ENCODE assay signal across 7 cellular contexts in the genomic region with DNA sequence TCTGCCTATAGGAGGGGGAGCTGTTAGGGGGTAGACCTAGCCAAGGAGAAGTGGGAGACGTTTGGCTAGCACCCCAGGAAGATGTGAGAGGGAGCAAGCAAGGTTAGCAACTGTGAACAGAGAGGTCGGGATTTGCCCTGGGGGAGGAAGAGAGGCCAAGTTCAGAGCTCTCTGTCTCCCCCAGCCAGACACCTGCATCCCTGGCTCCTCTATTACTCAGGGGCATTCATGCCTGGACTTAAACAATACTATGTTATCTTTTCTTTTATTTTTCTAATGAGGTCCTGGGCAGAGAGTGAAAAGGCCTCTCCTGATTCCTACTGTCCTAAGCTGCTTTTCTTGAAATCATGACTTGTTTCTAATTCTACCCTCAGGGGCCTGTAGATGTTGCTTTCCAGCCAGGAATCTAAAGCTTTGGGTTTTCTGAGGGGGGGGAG. TPM values are rescaled to one million over a fixed set of nuclear protein-coding genes. Genes with fewer than 3 reads are reported as not detected.
DNase-seq lines count a peak whose midpoint lies in the region; ATAC-seq and FAIRE-seq lines count a peak whose summit lies in the region.

No MANE protein-coding gene starts in this region.

- peaks cover 47% of the 10 kb centered on the region for H3K36me3 Mint-ChIP-seq in activated naive CD8-positive, alpha-beta T cell treated with anti-CD3 and anti-CD28 coated beads, Interleukin-2, amount 50 U/mL, for 24 hours (ENCODE audit: low read depth)

- H3K27me3 Mint-ChIP-seq in activated naive CD8-positive, alpha-beta T cell treated with anti-CD3 and anti-CD28 coated beads, Interleukin-2, amount 50 U/mL, for 24 hours: no peaks in the 10 kb centered on the region

- ATAC-seq in activated naive CD8-positive, alpha-beta T cell treated with anti-CD3 and anti-CD28 coated beads, Interleukin-2, amount 50 U/mL, for 24 hours: no peak
- ATAC-seq in sciatic nerve: no peak

- H3K9me3 ChIP-seq in HUES64 (ENCODE audit: insufficient read depth, low read depth, low read length) (no peaks in the 10 kb centered on the region), stomach smooth muscle (ENCODE audit: control insufficient read depth in 2 of 2, low read length in 2 of 2) (no peaks in the 10 kb centered on the region)

- H3K4me3 ChIP-seq in HUES64 (ENCODE audit: low read length): peak overlapping the region; percentile 30
- H3K4me3 ChIP-seq in stomach smooth muscle (ENCODE audit: low read length in 2 of 2): peak overlapping the region; percentile 62 to 98

- peak overlapping the region; percentile 97 for H3K4me3 Mint-ChIP-seq in activated naive CD8-positive, alpha-beta T cell treated with anti-CD3 and anti-CD28 coated beads, Interleukin-2, amount 50 U/mL, for 24 hours

- H3K27ac ChIP-seq in HUES64 (ENCODE audit: low read depth, low read length): no peak overlapping the region; the same call in 1 of the 2 replicates
- peak overlapping the region; percentile 100 for H3K27ac ChIP-seq in stomach smooth muscle (ENCODE audit: low read length)

- H3K36me3 ChIP-seq in HUES64 (ENCODE audit: insufficient read depth, low read length): no peaks in the 10 kb centered on the region
- peaks cover 21 to 35% of the 10 kb centered on the region in 2 donors for H3K36me3 ChIP-seq in stomach smooth muscle (ENCODE audit: control insufficient read depth in 2 of 2, insufficient read depth in 2 of 2, low read length in 2 of 2)

- H3K9ac ChIP-seq in HUES64 (ENCODE audit: low read depth, low read length) (no peak overlapping the region), stomach smooth muscle (ENCODE audit: low read length in 2 of 2) (peak overlapping the region; percentile 98 to 100)

- H3K4me1 ChIP-seq in HUES64 (ENCODE audit: insufficient read depth, low read length) (peaks cover 27% of the 10 kb centered on the region), stomach smooth muscle (ENCODE audit: control insufficient read depth, insufficient read depth, low read length) (peaks cover 37% of the 10 kb centered on the region)

- H3K27ac Mint-ChIP-seq in activated naive CD8-positive, alpha-beta T cell treated with anti-CD3 and anti-CD28 coated beads, Interleukin-2, amount 50 U/mL, for 24 hours: peak overlapping the region; percentile 87

- no peak for DNase-seq in activated naive CD8-positive, alpha-beta T cell treated with anti-CD3 and anti-CD28 coated beads, Interleukin-2, amount 50 U/mL, for 24 hours
- DNase-seq in kidney glomerular epithelial cell (lab: John Stamatoyannopoulos, UW): peak; percentile 53
- no peak for DNase-seq in DMS 273 (lab: John Stamatoyannopoulos, UW; ENCODE audit: unreplicated experiment)
- DNase-seq in sciatic nerve (ENCODE audit: low spot score): no peak
- no peak for DNase-seq in RCC 7860 (ENCODE audit: low spot score)

- intact Hi-C loops in sciatic nerve (cut with DNase I): loop anchor here (5.0 kb wide), 1 partner anchor 35 kb away; no protein-coding TSS in a partner anchor

- no peaks in the 10 kb centered on the region for H3K9me3 Mint-ChIP-seq in activated naive CD8-positive, alpha-beta T cell treated with anti-CD3 and anti-CD28 coated beads, Interleukin-2, amount 50 U/mL, for 24 hours

- peaks cover 91% of the 10 kb centered on the region for H3K27me3 ChIP-seq in HUES64 (ENCODE audit: insufficient read depth, low read length)
- no peaks in the 10 kb centered on the region for H3K27me3 ChIP-seq in stomach smooth muscle (ENCODE audit: control insufficient read depth in 1 of 2, insufficient read depth in 2 of 2, low read length in 2 of 2)

- 2% methylated on average over 2 of the region's 2 CpGs for WGBS in HUES64

- H3K4me1 Mint-ChIP-seq in activated naive CD8-positive, alpha-beta T cell treated with anti-CD3 and anti-CD28 coated beads, Interleukin-2, amount 50 U/mL, for 24 hours: peaks cover 64% of the 10 kb centered on the region

- FAIRE-seq in RCC 7860 (lab: Jason Lieb, UNC): no peak

RNA-seq across cellular contexts. Expression of a gene that starts 2.4 kb away (rescaled TPM):
- polyA plus RNA-seq in HUES64 (2013, experiment 1 of 2): 11.1 TPM
- 15.4 TPM for polyA plus RNA-seq in HUES64 (2013, experiment 2 of 2)
- total RNA-seq in sciatic nerve: 83.5 TPM

RNA-seq across cellular contexts. Expression of a gene that starts 43.2 kb away (rescaled TPM):
- 0.60 TPM for polyA plus RNA-seq in HUES64 (2013, experiment 1 of 2)
- polyA plus RNA-seq in HUES64 (2013, experiment 2 of 2): 0.63 TPM
- 126 TPM for total RNA-seq in sciatic nerve
